11 cellular contexts compared by ENCODE assay signal in genomic region chr4:57119054-57119651, GRCh38. TPM values are rescaled to one million over a fixed set of nuclear protein-coding genes. Genes with fewer than 3 reads are reported as not detected.
A peak's percentile ranks its signal among the peaks of the same experiment; 100 is the strongest.
DNase-seq lines count a peak whose midpoint lies in the region; ATAC-seq, FAIRE-seq and TF ChIP-seq lines count a peak whose summit lies in the region.
"Had no signal": no experiment of that assay in that cellular context is flagged by ENCODE, and none has a peak within 500 bp of the region (broad histone marks: within the 10 kb centered on the region; RNA-seq: fewer than 3 reads in every experiment).

No MANE protein-coding gene starts in this region.

- no peaks in the 10 kb centered on the region for H3K36me3 Mint-ChIP-seq in nephron (ENCODE audit: low read depth)
- H3K36me3 Mint-ChIP-seq: activated naive CD8-positive, alpha-beta T cell; CD4-positive, CD25-positive, alpha-beta regulatory T cell had no signal

- 29% methylated on average over 8 of the region's 8 CpGs for whole genome bisulfite sequencing in A549 (ENCODE audit: missing lambda C conversion rate)
- WGBS in esophagus muscularis mucosa, result 32% methylated on average over 8 of the region's 8 CpGs

- H3K4me1 ChIP-seq in A549 (peaks cover 33% of the 10 kb centered on the region), esophagus muscularis mucosa (peaks cover 19 to 26% (median 20%) of the 10 kb centered on the region in 4 donors)

- DNase-seq in A549 (ENCODE audit: low read depth in 1 of 2, low spot score in 1 of 2) (peak in 1 of 2 experiments; percentile 75), RPMI7951 (ENCODE audit: low read depth) (peak; percentile 94), esophagus muscularis mucosa (ENCODE audit: extremely low spot score) (no peak), NCI-H2081 treated with DMSO at 0.1 percent for 48 hours (lab: John Stamatoyannopoulos, UW) (no peak)
- DNase-seq in activated CD4-positive, alpha-beta T cell treated with anti-CD3 and anti-CD28 coated beads, Interleukin-2, amount 50 U/mL, for 4 hours, result no peak
- DNase-seq: CD4-positive, CD25-positive, alpha-beta regulatory T cell; NCI-H774 had no signal

- H3K27me3 Mint-ChIP-seq in nephron (ENCODE audit: low read depth), result peaks cover 5% of the 10 kb centered on the region

- intact Hi-C loops in esophagus muscularis mucosa (cut with DNase I), result no loop called here

- TF ChIP-seq CTCF in A549 (IDR thresholded peaks at IDR 0.05), result no peak
- no peak for TF ChIP-seq CTCF in esophagus muscularis mucosa (IDR thresholded peaks at IDR 0.05)
- no peak for TF ChIP-seq CTCF in nephron (IDR thresholded peaks at IDR 0.05; ENCODE audit: unreplicated experiment in 3 of 3)

- TF ChIP-seq POLR2A in A549 (IDR thresholded peaks at IDR 0.05; ENCODE audit: low read length), result no peak
- TF ChIP-seq POLR2A in esophagus muscularis mucosa (IDR thresholded peaks at IDR 0.05; ENCODE audit: low read depth), result no peak

- H3K27me3 ChIP-seq in esophagus muscularis mucosa, result no peaks in the 10 kb centered on the region

- H3K4me3 ChIP-seq in A549 (no peak overlapping the region), esophagus muscularis mucosa (peak overlapping the region; percentile 22 to 40 (median 30))

- H3K4me2 ChIP-seq in A549, result peak overlapping the region; percentile 65

- peak overlapping the region; percentile 76 to 89 (median 86) for H3K27ac Mint-ChIP-seq in nephron
- H3K27ac Mint-ChIP-seq: activated naive CD8-positive, alpha-beta T cell; CD4-positive, CD25-positive, alpha-beta regulatory T cell had no signal

- peak overlapping the region in 2 of 3 experiments; percentile 11 to 12 for H3K4me3 Mint-ChIP-seq in nephron
- H3K4me3 Mint-ChIP-seq: activated naive CD8-positive, alpha-beta T cell; CD4-positive, CD25-positive, alpha-beta regulatory T cell had no signal

- peak overlapping the region; percentile 70 to 89 for H3K27ac ChIP-seq in A549
- peak overlapping the region; percentile 83 to 87 (median 84) for H3K27ac ChIP-seq in esophagus muscularis mucosa (replicated peaks in 1 of 4)

- peaks cover 19% of the 10 kb centered on the region for H3K4me1 Mint-ChIP-seq in nephron
- H3K4me1 Mint-ChIP-seq: CD4-positive, CD25-positive, alpha-beta regulatory T cell had no signal

- peaks cover 7% of the 10 kb centered on the region; the same call in 1 of the 3 replicates for H3K9me3 ChIP-seq in A549
- H3K9me3 ChIP-seq in esophagus muscularis mucosa, result peaks cover 0 to 5% (median 0%) of the 10 kb centered on the region in 4 donors

- peaks cover 12% of the 10 kb centered on the region for H3K9me3 Mint-ChIP-seq in nephron

- no peak for FAIRE-seq in A549 (lab: Jason Lieb, UNC)

- TF ChIP-seq EP300 in A549 (IDR thresholded peaks at IDR 0.05) (peak in 1 of 2 experiments; percentile 36; a peak in 1 of 5 replicates), esophagus muscularis mucosa (IDR thresholded peaks at IDR 0.05) (no peak)

- no peak for TF ChIP-seq RAD21 in A549 (conservative IDR thresholded peaks at IDR 0.05 in 1 of 2, IDR thresholded peaks at IDR 0.05 in 1 of 2)

- ATAC-seq in A549 (peak; percentile 95 to 97), GM21390 (IDR thresholded peaks at IDR 0.05; ENCODE audit: unreplicated experiment) (no peak), HG03139 (IDR thresholded peaks at IDR 0.05; ENCODE audit: unreplicated experiment) (no peak)

- CTCF ChIA-PET in A549 (lab: Yijun Ruan, JAX), result interaction anchor here (1.9 to 2.4 kb wide), 2 partner anchors 44 to 81 kb away, joined by 5 to 14 read pairs; no protein-coding TSS in a partner anchor

- no peaks in the 10 kb centered on the region for H3K36me3 ChIP-seq in esophagus muscularis mucosa

- POLR2A ChIA-PET in A549 (lab: Yijun Ruan, JAX), result interaction anchor here (0.7 kb wide), 1 partner anchor 39 kb away, joined by 3 read pairs; no protein-coding TSS in a partner anchor

TF ChIP-seq in A549, 52 proteins besides CTCF, POLR2A, EP300 and RAD21:
- TF ChIP-seq SMC3 (IDR thresholded peaks at IDR 0.05), result no peak
- no peak for TF ChIP-seq NPAS2 (CRISPR knock-in tag; IDR thresholded peaks at IDR 0.05; ENCODE audit: borderline replicate concordance)
- no peak for TF ChIP-seq TP53 (CRISPR knock-in tag; IDR thresholded peaks at IDR 0.05)
- no peak for TF ChIP-seq BCL3 (IDR thresholded peaks at IDR 0.05)
- TF ChIP-seq KDM5A (IDR thresholded peaks at IDR 0.05), result no peak
- TF ChIP-seq CBX8 (IDR thresholded peaks at IDR 0.05), result no peak
- TF ChIP-seq RARB (CRISPR knock-in tag; IDR thresholded peaks at IDR 0.05), result no peak
- no peak for TF ChIP-seq CEBPB (IDR thresholded peaks at IDR 0.05)
- no peak for TF ChIP-seq USF2 (IDR thresholded peaks at IDR 0.05)
TF ChIP-seq in A549: peak in this region for 0.

RNA-seq across cellular contexts. Expression of gene IGFBP7, which starts 9.0 kb away (rescaled TPM):
- 120 and 133 TPM in 2 replicates for polyA plus RNA-seq in A549 (2011; rRNA removed)
- polyA plus RNA-seq in A549 (2012; cell fraction: cytosol; rRNA removed), result 149 and 189 TPM in 2 replicates
- 215 and 294 TPM in 2 replicates for polyA plus RNA-seq in A549 (2012; cell fraction: nucleus; rRNA removed)
- polyA plus RNA-seq in A549 (2017; fragmentation: RNase III; extraction: RNeasy Plus Mini Kit Qiagen cat#74134 plus additional on column Dnase treatment), result 177 to 255 TPM (median 227 TPM) in 3 replicates
- polyA minus RNA-seq in A549 (2011; rRNA and poly(A)+ RNA removed), result 26.4 and 27.2 TPM in 2 replicates
- total RNA-seq in RPMI7951 (2014; rRNA removed; shearing (Covaris generic)), result 436 and 611 TPM in 2 replicates
- 1,000 to 10,000 TPM in 1 of 4 donors, 100 to 1,000 TPM in 3; 712 to 1,070 (median 762) TPM for total RNA-seq in esophagus muscularis mucosa

Comparison
In these comparisons a context has a peak if more than half of its experiments do, and no peak if none do; other contexts are left out.
1. ATAC-seq: peak in A549 (2 of 2); none in GM21390 (single experiment) and HG03139 (single experiment).